In the genomic region with DNA sequence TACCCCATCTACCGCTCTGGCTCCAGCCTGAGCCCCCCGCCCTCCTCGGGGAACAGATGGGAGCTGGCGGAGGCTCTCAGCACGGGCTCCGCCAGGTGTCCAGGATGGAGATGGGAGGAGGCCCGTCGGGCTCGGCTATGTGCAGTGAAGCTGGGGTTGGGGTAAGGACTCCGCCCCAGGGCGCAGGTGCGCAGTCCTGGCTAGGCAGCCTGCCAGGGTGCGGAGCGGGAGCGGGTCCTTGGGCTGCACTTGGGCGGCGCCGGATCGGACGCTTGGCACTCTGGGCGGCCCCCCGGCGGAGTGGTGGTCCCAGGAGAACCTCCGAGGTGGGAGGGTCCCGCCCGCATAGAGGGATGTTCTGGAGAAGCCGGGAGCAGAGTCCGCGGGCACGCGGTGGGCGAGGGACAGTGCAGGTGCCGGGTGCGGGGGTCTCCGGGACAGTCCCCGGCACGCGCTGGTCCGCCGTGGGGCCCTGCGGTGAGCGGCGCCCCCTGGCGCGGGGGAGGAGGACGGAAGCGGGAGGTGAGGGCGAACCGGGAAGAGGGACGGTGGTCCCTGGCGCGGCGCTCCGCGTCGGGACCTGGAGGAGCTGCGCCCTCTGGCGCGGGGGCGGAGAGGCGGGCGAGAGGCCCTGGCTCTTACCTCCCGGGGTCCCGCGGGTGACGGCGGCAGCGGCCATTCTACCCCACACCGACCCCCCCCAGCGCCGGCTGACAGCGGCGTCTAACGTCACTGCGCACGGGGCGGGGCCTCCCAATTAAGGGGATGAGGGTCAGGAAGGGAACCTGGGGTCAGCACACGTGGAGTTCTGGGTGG, we compare ENCODE assay signal across 1 cellular context.
TF ChIP-seq lines count a peak whose summit lies in the region.

A gene with protein sequence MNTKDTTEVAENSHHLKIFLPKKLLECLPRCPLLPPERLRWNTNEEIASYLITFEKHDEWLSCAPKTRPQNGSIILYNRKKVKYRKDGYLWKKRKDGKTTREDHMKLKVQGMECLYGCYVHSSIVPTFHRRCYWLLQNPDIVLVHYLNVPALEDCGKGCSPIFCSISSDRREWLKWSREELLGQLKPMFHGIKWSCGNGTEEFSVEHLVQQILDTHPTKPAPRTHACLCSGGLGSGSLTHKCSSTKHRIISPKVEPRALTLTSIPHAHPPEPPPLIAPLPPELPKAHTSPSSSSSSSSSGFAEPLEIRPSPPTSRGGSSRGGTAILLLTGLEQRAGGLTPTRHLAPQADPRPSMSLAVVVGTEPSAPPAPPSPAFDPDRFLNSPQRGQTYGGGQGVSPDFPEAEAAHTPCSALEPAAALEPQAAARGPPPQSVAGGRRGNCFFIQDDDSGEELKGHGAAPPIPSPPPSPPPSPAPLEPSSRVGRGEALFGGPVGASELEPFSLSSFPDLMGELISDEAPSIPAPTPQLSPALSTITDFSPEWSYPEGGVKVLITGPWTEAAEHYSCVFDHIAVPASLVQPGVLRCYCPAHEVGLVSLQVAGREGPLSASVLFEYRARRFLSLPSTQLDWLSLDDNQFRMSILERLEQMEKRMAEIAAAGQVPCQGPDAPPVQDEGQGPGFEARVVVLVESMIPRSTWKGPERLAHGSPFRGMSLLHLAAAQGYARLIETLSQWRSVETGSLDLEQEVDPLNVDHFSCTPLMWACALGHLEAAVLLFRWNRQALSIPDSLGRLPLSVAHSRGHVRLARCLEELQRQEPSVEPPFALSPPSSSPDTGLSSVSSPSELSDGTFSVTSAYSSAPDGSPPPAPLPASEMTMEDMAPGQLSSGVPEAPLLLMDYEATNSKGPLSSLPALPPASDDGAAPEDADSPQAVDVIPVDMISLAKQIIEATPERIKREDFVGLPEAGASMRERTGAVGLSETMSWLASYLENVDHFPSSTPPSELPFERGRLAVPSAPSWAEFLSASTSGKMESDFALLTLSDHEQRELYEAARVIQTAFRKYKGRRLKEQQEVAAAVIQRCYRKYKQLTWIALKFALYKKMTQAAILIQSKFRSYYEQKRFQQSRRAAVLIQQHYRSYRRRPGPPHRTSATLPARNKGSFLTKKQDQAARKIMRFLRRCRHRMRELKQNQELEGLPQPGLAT (minus strand): TSS at position 725 of the 816 bp plus-strand sequence. CDS start 1,453 bp downstream, outside the sequence.

TF ChIP-seq in K562, 482 proteins besides CTCF, POLR2A, EP300 and RAD21 (continued from another document and continues in another):
- TF ChIP-seq, protein P1, sequence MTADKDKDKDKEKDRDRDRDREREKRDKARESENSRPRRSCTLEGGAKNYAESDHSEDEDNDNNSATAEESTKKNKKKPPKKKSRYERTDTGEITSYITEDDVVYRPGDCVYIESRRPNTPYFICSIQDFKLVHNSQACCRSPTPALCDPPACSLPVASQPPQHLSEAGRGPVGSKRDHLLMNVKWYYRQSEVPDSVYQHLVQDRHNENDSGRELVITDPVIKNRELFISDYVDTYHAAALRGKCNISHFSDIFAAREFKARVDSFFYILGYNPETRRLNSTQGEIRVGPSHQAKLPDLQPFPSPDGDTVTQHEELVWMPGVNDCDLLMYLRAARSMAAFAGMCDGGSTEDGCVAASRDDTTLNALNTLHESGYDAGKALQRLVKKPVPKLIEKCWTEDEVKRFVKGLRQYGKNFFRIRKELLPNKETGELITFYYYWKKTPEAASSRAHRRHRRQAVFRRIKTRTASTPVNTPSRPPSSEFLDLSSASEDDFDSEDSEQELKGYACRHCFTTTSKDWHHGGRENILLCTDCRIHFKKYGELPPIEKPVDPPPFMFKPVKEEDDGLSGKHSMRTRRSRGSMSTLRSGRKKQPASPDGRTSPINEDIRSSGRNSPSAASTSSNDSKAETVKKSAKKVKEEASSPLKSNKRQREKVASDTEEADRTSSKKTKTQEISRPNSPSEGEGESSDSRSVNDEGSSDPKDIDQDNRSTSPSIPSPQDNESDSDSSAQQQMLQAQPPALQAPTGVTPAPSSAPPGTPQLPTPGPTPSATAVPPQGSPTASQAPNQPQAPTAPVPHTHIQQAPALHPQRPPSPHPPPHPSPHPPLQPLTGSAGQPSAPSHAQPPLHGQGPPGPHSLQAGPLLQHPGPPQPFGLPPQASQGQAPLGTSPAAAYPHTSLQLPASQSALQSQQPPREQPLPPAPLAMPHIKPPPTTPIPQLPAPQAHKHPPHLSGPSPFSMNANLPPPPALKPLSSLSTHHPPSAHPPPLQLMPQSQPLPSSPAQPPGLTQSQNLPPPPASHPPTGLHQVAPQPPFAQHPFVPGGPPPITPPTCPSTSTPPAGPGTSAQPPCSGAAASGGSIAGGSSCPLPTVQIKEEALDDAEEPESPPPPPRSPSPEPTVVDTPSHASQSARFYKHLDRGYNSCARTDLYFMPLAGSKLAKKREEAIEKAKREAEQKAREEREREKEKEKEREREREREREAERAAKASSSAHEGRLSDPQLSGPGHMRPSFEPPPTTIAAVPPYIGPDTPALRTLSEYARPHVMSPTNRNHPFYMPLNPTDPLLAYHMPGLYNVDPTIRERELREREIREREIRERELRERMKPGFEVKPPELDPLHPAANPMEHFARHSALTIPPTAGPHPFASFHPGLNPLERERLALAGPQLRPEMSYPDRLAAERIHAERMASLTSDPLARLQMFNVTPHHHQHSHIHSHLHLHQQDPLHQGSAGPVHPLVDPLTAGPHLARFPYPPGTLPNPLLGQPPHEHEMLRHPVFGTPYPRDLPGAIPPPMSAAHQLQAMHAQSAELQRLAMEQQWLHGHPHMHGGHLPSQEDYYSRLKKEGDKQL (CRISPR knock-in tag; IDR thresholded peaks at IDR 0.05; ENCODE audit: borderline replicate concordance), result 0 out of 2 replicates have a peak, but pooled peaks have one; percentile 26
- TF ChIP-seq PML (IDR thresholded peaks at IDR 0.05; ENCODE audit: low read length), result peak; percentile 65
- TF ChIP-seq CXXC5 (CRISPR knock-in tag; IDR thresholded peaks at IDR 0.05), result peak; percentile 91
- TF ChIP-seq ZC3H8 (IDR thresholded peaks at IDR 0.05), result no peak
- TF ChIP-seq TEAD4 (IDR thresholded peaks at IDR 0.05; ENCODE audit: low read length), result no peak
- TF ChIP-seq TEAD4 (CRISPR knock-in tag; IDR thresholded peaks at IDR 0.05; ENCODE audit: borderline replicate concordance), result no peak
- TF ChIP-seq BHLHE40 (IDR thresholded peaks at IDR 0.05; ENCODE audit: low read length), result peak; percentile 51
- TF ChIP-seq GATAD2B (IDR thresholded peaks at IDR 0.05; ENCODE audit: borderline replicate concordance), result peak; percentile 68; the same call in 1 of the 2 replicates
- peak; percentile 78; the same call in 1 of the 2 replicates for TF ChIP-seq ZNF263 (CRISPR knock-in tag; IDR thresholded peaks at IDR 0.05; ENCODE audit: borderline replicate concordance)
- TF ChIP-seq, protein P2, sequence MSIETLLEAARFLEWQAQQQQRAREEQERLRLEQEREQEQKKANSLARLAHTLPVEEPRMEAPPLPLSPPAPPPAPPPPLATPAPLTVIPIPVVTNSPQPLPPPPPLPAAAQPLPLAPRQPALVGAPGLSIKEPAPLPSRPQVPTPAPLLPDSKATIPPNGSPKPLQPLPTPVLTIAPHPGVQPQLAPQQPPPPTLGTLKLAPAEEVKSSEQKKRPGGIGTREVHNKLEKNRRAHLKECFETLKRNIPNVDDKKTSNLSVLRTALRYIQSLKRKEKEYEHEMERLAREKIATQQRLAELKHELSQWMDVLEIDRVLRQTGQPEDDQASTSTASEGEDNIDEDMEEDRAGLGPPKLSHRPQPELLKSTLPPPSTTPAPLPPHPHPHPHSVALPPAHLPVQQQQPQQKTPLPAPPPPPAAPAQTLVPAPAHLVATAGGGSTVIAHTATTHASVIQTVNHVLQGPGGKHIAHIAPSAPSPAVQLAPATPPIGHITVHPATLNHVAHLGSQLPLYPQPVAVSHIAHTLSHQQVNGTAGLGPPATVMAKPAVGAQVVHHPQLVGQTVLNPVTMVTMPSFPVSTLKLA (conservative IDR thresholded peaks at IDR 0.05), result peak; percentile 70 to 88
- peak; percentile 87 for TF ChIP-seq PHF20 (IDR thresholded peaks at IDR 0.05; ENCODE audit: partially characterized antibody)
- TF ChIP-seq ELF2 (CRISPR knock-in tag; IDR thresholded peaks at IDR 0.05), result peak; percentile 74
- TF ChIP-seq POLR3G (IDR thresholded peaks at IDR 0.05; ENCODE audit: extremely low read depth, insufficient read length, insufficient replicate concordance), result no peak
- peak; percentile 69 for TF ChIP-seq GABPB1 (CRISPR knock-in tag; IDR thresholded peaks at IDR 0.05)
- TF ChIP-seq ZBTB17 (CRISPR knock-in tag; IDR thresholded peaks at IDR 0.05), result 0 out of 2 replicates have a peak, but pooled peaks have one; percentile 57
- TF ChIP-seq HDAC1 (IDR thresholded peaks at IDR 0.05), result peak in 1 of 2 experiments; percentile 74; a peak in 2 of 4 replicates
- TF ChIP-seq, protein P3, sequence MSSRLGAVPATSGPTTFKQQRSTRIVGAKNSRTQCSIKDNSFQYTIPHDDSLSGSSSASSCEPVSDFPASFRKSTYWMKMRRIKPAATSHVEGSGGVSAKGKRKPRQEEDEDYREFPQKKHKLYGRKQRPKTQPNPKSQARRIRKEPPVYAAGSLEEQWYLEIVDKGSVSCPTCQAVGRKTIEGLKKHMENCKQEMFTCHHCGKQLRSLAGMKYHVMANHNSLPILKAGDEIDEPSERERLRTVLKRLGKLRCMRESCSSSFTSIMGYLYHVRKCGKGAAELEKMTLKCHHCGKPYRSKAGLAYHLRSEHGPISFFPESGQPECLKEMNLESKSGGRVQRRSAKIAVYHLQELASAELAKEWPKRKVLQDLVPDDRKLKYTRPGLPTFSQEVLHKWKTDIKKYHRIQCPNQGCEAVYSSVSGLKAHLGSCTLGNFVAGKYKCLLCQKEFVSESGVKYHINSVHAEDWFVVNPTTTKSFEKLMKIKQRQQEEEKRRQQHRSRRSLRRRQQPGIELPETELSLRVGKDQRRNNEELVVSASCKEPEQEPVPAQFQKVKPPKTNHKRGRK (tag; IDR thresholded peaks at IDR 0.05), result no peak
- TF ChIP-seq, protein P4, sequence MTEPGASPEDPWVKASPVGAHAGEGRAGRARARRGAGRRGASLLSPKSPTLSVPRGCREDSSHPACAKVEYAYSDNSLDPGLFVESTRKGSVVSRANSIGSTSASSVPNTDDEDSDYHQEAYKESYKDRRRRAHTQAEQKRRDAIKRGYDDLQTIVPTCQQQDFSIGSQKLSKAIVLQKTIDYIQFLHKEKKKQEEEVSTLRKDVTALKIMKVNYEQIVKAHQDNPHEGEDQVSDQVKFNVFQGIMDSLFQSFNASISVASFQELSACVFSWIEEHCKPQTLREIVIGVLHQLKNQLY (CRISPR knock-in tag; conservative IDR thresholded peaks at IDR 0.05), result no peak
- TF ChIP-seq SIRT6 (IDR thresholded peaks at IDR 0.05; ENCODE audit: low read depth, low read length), result no peak
- TF ChIP-seq SRSF7 (optimal IDR thresholded peaks at IDR 0.05; ENCODE audit: low read depth, low read length), result no peak
- no peak for TF ChIP-seq CCAR2 (IDR thresholded peaks at IDR 0.05; ENCODE audit: low read depth, low read length)
- TF ChIP-seq ASH1L (IDR thresholded peaks at IDR 0.05; ENCODE audit: borderline replicate concordance, low read depth, partially characterized antibody), result no peak
- peak; percentile 66; the same call in 1 of the 2 replicates for TF ChIP-seq MXI1 (IDR thresholded peaks at IDR 0.05; ENCODE audit: low read depth, low read length)
- 0 out of 2 replicates have a peak, but pooled peaks have one; percentile 38 for TF ChIP-seq POLR2AphosphoS5 (IDR thresholded peaks at IDR 0.05; ENCODE audit: control insufficient read depth, insufficient read depth, low read depth, low read length)
- TF ChIP-seq FOXK1 (CRISPR knock-in tag; IDR thresholded peaks at IDR 0.05; ENCODE audit: borderline replicate concordance), result 0 out of 2 replicates have a peak, but pooled peaks have one; percentile 17
- TF ChIP-seq ETV1 (tag; conservative IDR thresholded peaks at IDR 0.05; ENCODE audit: low read depth), result peak; percentile 42
- TF ChIP-seq, protein P5, sequence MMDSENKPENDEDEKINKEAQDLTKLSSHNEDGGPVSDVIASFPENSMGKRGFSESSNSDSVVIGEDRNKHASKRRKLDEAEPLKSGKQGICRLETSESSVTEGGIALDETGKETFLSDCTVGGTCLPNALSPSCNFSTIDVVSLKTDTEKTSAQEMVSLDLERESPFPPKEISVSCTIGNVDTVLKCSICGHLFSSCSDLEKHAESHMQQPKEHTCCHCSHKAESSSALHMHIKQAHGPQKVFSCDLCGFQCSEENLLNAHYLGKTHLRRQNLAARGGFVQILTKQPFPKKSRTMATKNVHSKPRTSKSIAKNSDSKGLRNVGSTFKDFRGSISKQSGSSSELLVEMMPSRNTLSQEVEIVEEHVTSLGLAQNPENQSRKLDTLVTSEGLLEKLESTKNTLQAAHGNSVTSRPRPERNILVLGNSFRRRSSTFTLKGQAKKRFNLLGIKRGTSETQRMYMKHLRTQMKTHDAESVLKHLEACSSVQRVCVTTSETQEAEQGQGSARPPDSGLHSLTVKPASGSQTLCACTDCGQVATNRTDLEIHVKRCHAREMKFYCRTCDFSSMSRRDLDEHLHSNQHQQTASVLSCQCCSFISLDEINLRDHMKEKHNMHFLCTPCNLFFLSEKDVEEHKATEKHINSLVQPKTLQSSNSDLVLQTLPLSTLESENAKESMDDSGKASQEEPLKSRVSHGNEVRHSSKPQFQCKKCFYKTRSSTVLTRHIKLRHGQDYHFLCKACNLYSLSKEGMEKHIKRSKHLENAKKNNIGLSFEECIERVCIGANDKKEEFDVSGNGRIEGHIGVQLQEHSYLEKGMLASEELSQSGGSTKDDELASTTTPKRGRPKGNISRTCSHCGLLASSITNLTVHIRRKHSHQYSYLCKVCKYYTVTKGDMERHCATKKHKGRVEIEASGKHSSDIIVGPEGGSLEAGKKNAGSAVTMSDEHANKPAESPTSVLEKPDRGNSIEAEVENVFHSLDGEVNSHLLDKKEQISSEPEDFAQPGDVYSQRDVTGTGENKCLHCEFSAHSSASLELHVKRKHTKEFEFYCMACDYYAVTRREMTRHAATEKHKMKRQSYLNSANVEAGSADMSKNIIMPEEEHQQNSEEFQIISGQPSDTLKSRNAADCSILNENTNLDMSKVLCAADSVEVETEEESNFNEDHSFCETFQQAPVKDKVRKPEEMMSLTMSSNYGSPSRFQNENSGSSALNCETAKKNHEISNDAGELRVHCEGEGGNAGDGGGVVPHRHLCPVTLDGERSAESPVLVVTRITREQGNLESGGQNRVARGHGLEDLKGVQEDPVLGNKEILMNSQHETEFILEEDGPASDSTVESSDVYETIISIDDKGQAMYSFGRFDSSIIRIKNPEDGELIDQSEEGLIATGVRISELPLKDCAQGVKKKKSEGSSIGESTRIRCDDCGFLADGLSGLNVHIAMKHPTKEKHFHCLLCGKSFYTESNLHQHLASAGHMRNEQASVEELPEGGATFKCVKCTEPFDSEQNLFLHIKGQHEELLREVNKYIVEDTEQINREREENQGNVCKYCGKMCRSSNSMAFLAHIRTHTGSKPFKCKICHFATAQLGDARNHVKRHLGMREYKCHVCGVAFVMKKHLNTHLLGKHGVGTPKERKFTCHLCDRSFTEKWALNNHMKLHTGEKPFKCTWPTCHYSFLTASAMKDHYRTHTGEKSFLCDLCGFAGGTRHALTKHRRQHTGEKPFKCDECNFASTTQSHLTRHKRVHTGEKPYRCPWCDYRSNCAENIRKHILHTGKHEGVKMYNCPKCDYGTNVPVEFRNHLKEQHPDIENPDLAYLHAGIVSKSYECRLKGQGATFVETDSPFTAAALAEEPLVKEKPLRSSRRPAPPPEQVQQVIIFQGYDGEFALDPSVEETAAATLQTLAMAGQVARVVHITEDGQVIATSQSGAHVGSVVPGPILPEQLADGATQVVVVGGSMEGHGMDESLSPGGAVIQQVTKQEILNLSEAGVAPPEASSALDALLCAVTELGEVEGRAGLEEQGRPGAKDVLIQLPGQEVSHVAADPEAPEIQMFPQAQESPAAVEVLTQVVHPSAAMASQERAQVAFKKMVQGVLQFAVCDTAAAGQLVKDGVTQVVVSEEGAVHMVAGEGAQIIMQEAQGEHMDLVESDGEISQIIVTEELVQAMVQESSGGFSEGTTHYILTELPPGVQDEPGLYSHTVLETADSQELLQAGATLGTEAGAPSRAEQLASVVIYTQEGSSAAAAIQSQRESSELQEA (IDR thresholded peaks at IDR 0.05; ENCODE audit: low read depth), result no peak
